Comparison of ENCODE assay signal across 8 cellular contexts in the genomic region with DNA sequence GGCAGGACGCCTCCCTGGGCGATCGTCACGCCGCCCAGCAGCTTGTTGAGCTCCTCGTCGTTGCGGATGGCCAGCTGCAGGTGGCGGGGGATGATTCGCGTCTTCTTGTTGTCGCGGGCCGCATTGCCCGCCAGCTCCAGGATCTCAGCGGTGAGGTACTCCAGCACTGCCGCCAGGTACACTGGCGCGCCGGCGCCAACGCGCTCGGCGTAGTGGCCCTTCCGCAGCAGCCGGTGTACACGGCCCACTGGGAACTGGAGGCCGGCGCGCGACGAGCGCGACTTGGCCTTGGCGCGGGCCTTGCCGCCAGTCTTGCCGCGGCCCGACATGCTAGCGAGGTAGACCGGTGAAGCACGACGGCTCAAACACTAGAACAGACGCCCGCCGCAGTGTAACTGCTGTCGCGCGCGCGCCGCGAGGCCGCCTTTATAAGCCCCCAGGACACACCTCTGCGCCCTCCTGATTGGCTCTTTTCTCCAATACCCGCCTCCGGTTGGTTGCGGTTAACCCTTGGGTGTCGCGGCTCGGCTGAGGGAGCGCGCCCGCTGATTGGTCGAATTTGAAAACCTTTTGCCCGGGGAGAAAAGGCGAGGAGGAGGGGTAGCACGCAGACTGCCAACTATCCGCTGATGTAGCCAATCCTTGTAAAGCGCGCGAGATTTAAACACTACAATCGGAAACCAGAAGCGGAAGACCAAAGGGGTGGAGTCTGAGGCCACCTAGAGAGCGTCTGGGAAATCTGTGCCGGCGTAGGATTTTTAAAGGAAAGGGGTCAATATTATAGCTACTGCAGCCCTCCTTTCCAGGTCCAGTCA. TPM values are rescaled to one million over a fixed set of nuclear protein-coding genes. Genes with fewer than 3 reads are reported as not detected.
DNase-seq lines count a peak whose midpoint lies in the region; ATAC-seq and TF ChIP-seq lines count a peak whose summit lies in the region.

No MANE protein-coding gene starts in this region.

- CTCF ChIA-PET in CD8-positive, alpha-beta T cell (lab: Charles Lee): interaction anchor here (0.8 to 3.1 kb wide), 16 partner anchors 9 to 227 kb away, joined by 3 to 15 read pairs (median 5); partner anchors contain the start of genes C2CD2L and VPS11
- CTCF ChIA-PET in activated CD4-positive, alpha-beta memory T cell treated with anti-CD3 and anti-CD28 coated beads, Interleukin-2, amount 10 ng/mL, durations not matched to agents 7 days and 5 days (lab: Charles Lee): interaction anchor here (0.6 to 2.4 kb wide), 11 partner anchors 10 to 101 kb away, joined by 3 to 20 read pairs (median 3); partner anchors contain the start of genes C2CD2L, HMBS and VPS11

- H3K9me3 Mint-ChIP-seq in CD8-positive, alpha-beta T cell: no peaks in the 10 kb centered on the region
- H3K9me3 Mint-ChIP-seq in activated CD4-positive, alpha-beta memory T cell treated with anti-CD3 and anti-CD28 coated beads, Interleukin-2, amount 10 ng/mL, durations not matched to agents 7 days and 5 days: no peaks in the 10 kb centered on the region

- peaks cover 10% of the 10 kb centered on the region for H3K36me3 ChIP-seq in CD8-positive, alpha-beta T cell (ENCODE audit: insufficient read depth, low read length)
- H3K36me3 ChIP-seq in duodenal mucosa (ENCODE audit: control insufficient read depth in 1 of 2, insufficient read depth in 2 of 2, low read length in 2 of 2) (peaks cover 12 to 36% of the 10 kb centered on the region in 2 donors), right lobe of liver (peaks cover 0 to 21% (median 9%) of the 10 kb centered on the region in 4 donors)

- H3K4me3 ChIP-seq in CD8-positive, alpha-beta T cell (ENCODE audit: low read depth, low read length): peak overlapping the region; percentile 88
- peak overlapping the region; percentile 88 for H3K4me3 ChIP-seq in HL-60 (replicated peaks; ENCODE audit: insufficient read depth, low read length)
- H3K4me3 ChIP-seq in duodenal mucosa (ENCODE audit: low read depth in 1 of 2, low read length in 2 of 2): peak overlapping the region; percentile 79 to 85
- peak overlapping the region; percentile 56 to 79 (median 70) for H3K4me3 ChIP-seq in right lobe of liver

- peaks cover 48% of the 10 kb centered on the region for H3K36me3 Mint-ChIP-seq in CD8-positive, alpha-beta T cell
- H3K36me3 Mint-ChIP-seq in activated CD4-positive, alpha-beta memory T cell treated with anti-CD3 and anti-CD28 coated beads, Interleukin-2, amount 10 ng/mL, durations not matched to agents 7 days and 5 days (ENCODE audit: low read depth): peaks cover 80% of the 10 kb centered on the region

- POLR2A ChIA-PET in CD8-positive, alpha-beta T cell (lab: Charles Lee): interaction anchor here (0.6 to 3.3 kb wide), 28 partner anchors 9 to 502 kb away, joined by 3 to 44 read pairs (median 4); partner anchors contain the start of genes C2CD2L, CBL, CENATAC and HINFP
- POLR2A ChIA-PET in activated CD4-positive, alpha-beta memory T cell treated with anti-CD3 and anti-CD28 coated beads, Interleukin-2, amount 10 ng/mL, durations not matched to agents 7 days and 5 days (lab: Charles Lee): interaction anchor here (0.6 to 9.7 kb wide), 43 partner anchors 9 to 1108 kb away, joined by 3 to 219 read pairs (median 4); partner anchors contain the start of genes C2CD2L, CBL, CENATAC and DDX6

- H3K4me1 Mint-ChIP-seq in CD8-positive, alpha-beta T cell (ENCODE audit: low read depth): peaks cover 34% of the 10 kb centered on the region
- H3K4me1 Mint-ChIP-seq in activated CD4-positive, alpha-beta memory T cell treated with anti-CD3 and anti-CD28 coated beads, Interleukin-2, amount 10 ng/mL, durations not matched to agents 7 days and 5 days: peaks cover 70% of the 10 kb centered on the region

- H3K4me3 Mint-ChIP-seq in CD8-positive, alpha-beta T cell: peak overlapping the region; percentile 93
- H3K4me3 Mint-ChIP-seq in activated CD4-positive, alpha-beta memory T cell treated with anti-CD3 and anti-CD28 coated beads, Interleukin-2, amount 10 ng/mL, durations not matched to agents 7 days and 5 days: peak overlapping the region; percentile 93

- intact Hi-C loops in CD8-positive, alpha-beta T cell (cut with DNase I, micrococcal nuclease): loop anchor here (1.0 to 5.0 kb wide), 15 partner anchors 10 to 304 kb away; partner anchors contain the start of genes C2CD2L (in 2 of the 2), HINFP (in 2 of the 2), HYOU1 (in 2 of the 2) and RPS25 (in 2 of the 2)
- intact Hi-C loops in right lobe of liver (cut with DNase I): no loop called here

- H3K9me3 ChIP-seq in CD8-positive, alpha-beta T cell (ENCODE audit: low read length): no peaks in the 10 kb centered on the region
- H3K9me3 ChIP-seq in duodenal mucosa (ENCODE audit: control insufficient read depth in 1 of 2, low read length in 2 of 2) (no peaks in the 10 kb centered on the region), right lobe of liver (no peaks in the 10 kb centered on the region)

- DNase-seq in CD8-positive, alpha-beta T cell: peak; percentile 98 to 99 (median 98)
- DNase-seq in HL-60 (ENCODE audit: low read depth in 1 of 2, low spot score in 1 of 2): peak; percentile 97 to 100
- peak; percentile 95 for DNase-seq in NCI-H82 treated with DMSO at 0.1 percent for 48 hours (lab: John Stamatoyannopoulos, UW; ENCODE audit: unreplicated experiment)
- peak; percentile 100 for DNase-seq in activated CD4-positive, alpha-beta memory T cell treated with anti-CD3 and anti-CD28 coated beads, Interleukin-2, amount 10 ng/mL, durations not matched to agents 7 days and 5 days
- peak; percentile 98 to 100 (median 99) for DNase-seq in right lobe of liver
- peak; percentile 100 for DNase-seq in stimulated activated CD4-positive, alpha-beta T cell treated with anti-CD3 and anti-CD28 coated beads, Interleukin-4, amount 100 ng/mL, for 24 hours

- no peaks in the 10 kb centered on the region for H3K27me3 Mint-ChIP-seq in CD8-positive, alpha-beta T cell (ENCODE audit: low read depth)
- no peaks in the 10 kb centered on the region for H3K27me3 Mint-ChIP-seq in activated CD4-positive, alpha-beta memory T cell treated with anti-CD3 and anti-CD28 coated beads, Interleukin-2, amount 10 ng/mL, durations not matched to agents 7 days and 5 days

- peak overlapping the region; percentile 78 for H3K27ac ChIP-seq in CD8-positive, alpha-beta T cell (ENCODE audit: low read depth, low read length)
- H3K27ac ChIP-seq in HL-60 (replicated peaks) (peak overlapping the region; percentile 92), duodenal mucosa (ENCODE audit: low read depth, low read length) (peak overlapping the region; percentile 81), right lobe of liver (peak overlapping the region; percentile 67 to 88 (median 87))

- H3K27me3 ChIP-seq in CD8-positive, alpha-beta T cell (ENCODE audit: insufficient read depth, low read length): no peaks in the 10 kb centered on the region
- H3K27me3 ChIP-seq in HL-60 (ENCODE audit: insufficient read depth, poor library complexity, severe bottlenecking): no peaks in the 10 kb centered on the region
- H3K27me3 ChIP-seq in duodenal mucosa (ENCODE audit: control insufficient read depth in 1 of 2, insufficient read depth in 2 of 2, low read length in 2 of 2): no peaks in the 10 kb centered on the region
- H3K27me3 ChIP-seq in right lobe of liver: no peaks in the 10 kb centered on the region

- peak; percentile 99 for TF ChIP-seq POLR2A in right lobe of liver (IDR thresholded peaks at IDR 0.05)

- no peak for TF ChIP-seq CTCF in CD8-positive, alpha-beta T cell (IDR thresholded peaks at IDR 0.05)
- TF ChIP-seq CTCF in HL-60 (IDR thresholded peaks at IDR 0.05; ENCODE audit: insufficient read depth, low read length) (no peak), right lobe of liver (IDR thresholded peaks at IDR 0.05) (peak in 2 of 4 donors; percentile 4 to 26)

- H3K27ac Mint-ChIP-seq in CD8-positive, alpha-beta T cell: peak overlapping the region; percentile 91
- peak overlapping the region; percentile 86 for H3K27ac Mint-ChIP-seq in activated CD4-positive, alpha-beta memory T cell treated with anti-CD3 and anti-CD28 coated beads, Interleukin-2, amount 10 ng/mL, durations not matched to agents 7 days and 5 days

- ATAC-seq in CD8-positive, alpha-beta T cell: peak; percentile 86
- ATAC-seq in GM19463 (IDR thresholded peaks at IDR 0.05; ENCODE audit: unreplicated experiment) (peak; percentile 81), right lobe of liver (peak; percentile 89 to 94 (median 92))

- 0% methylated on average over 31 of the region's 79 CpGs for WGBS in right lobe of liver (ENCODE audit: insufficient coverage, low coverage, low lambda C conversion rate, missing lambda C conversion rate)

- H3K4me1 ChIP-seq in CD8-positive, alpha-beta T cell (ENCODE audit: insufficient read depth, low read length): peaks cover 23% of the 10 kb centered on the region
- H3K4me1 ChIP-seq in duodenal mucosa (ENCODE audit: control insufficient read depth in 1 of 2, insufficient read depth in 2 of 2, low read length in 2 of 2) (peaks cover 22 to 23% of the 10 kb centered on the region in 2 donors), right lobe of liver (peaks cover 0 to 19% (median 7%) of the 10 kb centered on the region in 4 donors)

- peak overlapping the region; percentile 80 to 84 for H3K9ac ChIP-seq in duodenal mucosa (ENCODE audit: low read depth in 1 of 2, low read length in 2 of 2)

RNA-seq across cellular contexts. Expression of gene DPAGT1, which starts 6.4 kb away (rescaled TPM):
- 1 to 10 TPM; 9.4 to 9.9 TPM for total RNA-seq in CD8-positive, alpha-beta T cell
- 10 to 100 TPM; 57.3 to 58.4 TPM for total RNA-seq in activated CD4-positive, alpha-beta memory T cell treated with anti-CD3 and anti-CD28 coated beads, Interleukin-2, amount 10 ng/mL, durations not matched to agents 7 days and 5 days
- total RNA-seq in right lobe of liver: 10 to 100 TPM; 29.8 to 55.5 (median 41.6) TPM

RNA-seq across cellular contexts. Expression of gene HMBS, which starts 10.6 kb away (rescaled TPM):
- 1 to 10 TPM; 5.4 to 6.4 TPM for total RNA-seq in CD8-positive, alpha-beta T cell
- total RNA-seq in activated CD4-positive, alpha-beta memory T cell treated with anti-CD3 and anti-CD28 coated beads, Interleukin-2, amount 10 ng/mL, durations not matched to agents 7 days and 5 days: 10 to 100 TPM; 17.3 to 18.8 TPM
- total RNA-seq in right lobe of liver: 10 to 100 TPM; 11.3 to 35.3 (median 14.6) TPM

RNA-seq across cellular contexts. Expression of gene C2CD2L, which starts 11.9 kb away (rescaled TPM):
- 10 to 100 TPM; 13.4 to 15.0 TPM for total RNA-seq in CD8-positive, alpha-beta T cell
- total RNA-seq in activated CD4-positive, alpha-beta memory T cell treated with anti-CD3 and anti-CD28 coated beads, Interleukin-2, amount 10 ng/mL, durations not matched to agents 7 days and 5 days: 10 to 100 TPM; 28.5 to 29.2 TPM
- 1 to 10 TPM; 5.4 to 9.7 (median 6.5) TPM for total RNA-seq in right lobe of liver

RNA-seq across cellular contexts. Expression of gene HINFP, which starts 26.1 kb away (rescaled TPM):
- 10 to 100 TPM; 17.0 to 19.5 TPM for total RNA-seq in CD8-positive, alpha-beta T cell
- 10 to 100 TPM; 36.6 to 36.7 TPM for total RNA-seq in activated CD4-positive, alpha-beta memory T cell treated with anti-CD3 and anti-CD28 coated beads, Interleukin-2, amount 10 ng/mL, durations not matched to agents 7 days and 5 days
- total RNA-seq in right lobe of liver: 10 to 100 TPM in 4 of 6 experiments, 1 to 10 TPM in 2; 6.4 to 13.6 (median 10.7) TPM

RNA-seq across cellular contexts. Expression of gene VPS11, which starts 27.7 kb away (rescaled TPM):
- 100 to 1,000 TPM in 1 of 2 experiments, 10 to 100 TPM in 1; 91.0 to 109 TPM for total RNA-seq in CD8-positive, alpha-beta T cell
- total RNA-seq in activated CD4-positive, alpha-beta memory T cell treated with anti-CD3 and anti-CD28 coated beads, Interleukin-2, amount 10 ng/mL, durations not matched to agents 7 days and 5 days: 10 to 100 TPM; 30.6 to 36.1 TPM
- total RNA-seq in right lobe of liver: 10 to 100 TPM in 4 of 6 experiments, 1 to 10 TPM in 2; 8.5 to 18.3 (median 11.3) TPM

Comparison
In these comparisons a context has a peak if more than half of its experiments do, and no peak if none do; other contexts are left out.
1. Peak in every context shown above with its lines: DNase-seq, ATAC-seq, H3K4me3 ChIP-seq and H3K27ac ChIP-seq.
2. intact Hi-C loops: an anchor here in CD8-positive, alpha-beta T cell (1.0 to 5.0 kb wide); none called in right lobe of liver.